1 cellular context compared by ENCODE assay signal in genomic region chr18:12278153-12278764, GRCh38.
TF ChIP-seq lines count a peak whose summit lies in the region.

No MANE protein-coding gene starts in this region.

TF ChIP-seq in GM23338, 12 proteins besides CTCF, POLR2A, EP300 and RAD21 (continued from another document):
- TF ChIP-seq, protein P1, sequence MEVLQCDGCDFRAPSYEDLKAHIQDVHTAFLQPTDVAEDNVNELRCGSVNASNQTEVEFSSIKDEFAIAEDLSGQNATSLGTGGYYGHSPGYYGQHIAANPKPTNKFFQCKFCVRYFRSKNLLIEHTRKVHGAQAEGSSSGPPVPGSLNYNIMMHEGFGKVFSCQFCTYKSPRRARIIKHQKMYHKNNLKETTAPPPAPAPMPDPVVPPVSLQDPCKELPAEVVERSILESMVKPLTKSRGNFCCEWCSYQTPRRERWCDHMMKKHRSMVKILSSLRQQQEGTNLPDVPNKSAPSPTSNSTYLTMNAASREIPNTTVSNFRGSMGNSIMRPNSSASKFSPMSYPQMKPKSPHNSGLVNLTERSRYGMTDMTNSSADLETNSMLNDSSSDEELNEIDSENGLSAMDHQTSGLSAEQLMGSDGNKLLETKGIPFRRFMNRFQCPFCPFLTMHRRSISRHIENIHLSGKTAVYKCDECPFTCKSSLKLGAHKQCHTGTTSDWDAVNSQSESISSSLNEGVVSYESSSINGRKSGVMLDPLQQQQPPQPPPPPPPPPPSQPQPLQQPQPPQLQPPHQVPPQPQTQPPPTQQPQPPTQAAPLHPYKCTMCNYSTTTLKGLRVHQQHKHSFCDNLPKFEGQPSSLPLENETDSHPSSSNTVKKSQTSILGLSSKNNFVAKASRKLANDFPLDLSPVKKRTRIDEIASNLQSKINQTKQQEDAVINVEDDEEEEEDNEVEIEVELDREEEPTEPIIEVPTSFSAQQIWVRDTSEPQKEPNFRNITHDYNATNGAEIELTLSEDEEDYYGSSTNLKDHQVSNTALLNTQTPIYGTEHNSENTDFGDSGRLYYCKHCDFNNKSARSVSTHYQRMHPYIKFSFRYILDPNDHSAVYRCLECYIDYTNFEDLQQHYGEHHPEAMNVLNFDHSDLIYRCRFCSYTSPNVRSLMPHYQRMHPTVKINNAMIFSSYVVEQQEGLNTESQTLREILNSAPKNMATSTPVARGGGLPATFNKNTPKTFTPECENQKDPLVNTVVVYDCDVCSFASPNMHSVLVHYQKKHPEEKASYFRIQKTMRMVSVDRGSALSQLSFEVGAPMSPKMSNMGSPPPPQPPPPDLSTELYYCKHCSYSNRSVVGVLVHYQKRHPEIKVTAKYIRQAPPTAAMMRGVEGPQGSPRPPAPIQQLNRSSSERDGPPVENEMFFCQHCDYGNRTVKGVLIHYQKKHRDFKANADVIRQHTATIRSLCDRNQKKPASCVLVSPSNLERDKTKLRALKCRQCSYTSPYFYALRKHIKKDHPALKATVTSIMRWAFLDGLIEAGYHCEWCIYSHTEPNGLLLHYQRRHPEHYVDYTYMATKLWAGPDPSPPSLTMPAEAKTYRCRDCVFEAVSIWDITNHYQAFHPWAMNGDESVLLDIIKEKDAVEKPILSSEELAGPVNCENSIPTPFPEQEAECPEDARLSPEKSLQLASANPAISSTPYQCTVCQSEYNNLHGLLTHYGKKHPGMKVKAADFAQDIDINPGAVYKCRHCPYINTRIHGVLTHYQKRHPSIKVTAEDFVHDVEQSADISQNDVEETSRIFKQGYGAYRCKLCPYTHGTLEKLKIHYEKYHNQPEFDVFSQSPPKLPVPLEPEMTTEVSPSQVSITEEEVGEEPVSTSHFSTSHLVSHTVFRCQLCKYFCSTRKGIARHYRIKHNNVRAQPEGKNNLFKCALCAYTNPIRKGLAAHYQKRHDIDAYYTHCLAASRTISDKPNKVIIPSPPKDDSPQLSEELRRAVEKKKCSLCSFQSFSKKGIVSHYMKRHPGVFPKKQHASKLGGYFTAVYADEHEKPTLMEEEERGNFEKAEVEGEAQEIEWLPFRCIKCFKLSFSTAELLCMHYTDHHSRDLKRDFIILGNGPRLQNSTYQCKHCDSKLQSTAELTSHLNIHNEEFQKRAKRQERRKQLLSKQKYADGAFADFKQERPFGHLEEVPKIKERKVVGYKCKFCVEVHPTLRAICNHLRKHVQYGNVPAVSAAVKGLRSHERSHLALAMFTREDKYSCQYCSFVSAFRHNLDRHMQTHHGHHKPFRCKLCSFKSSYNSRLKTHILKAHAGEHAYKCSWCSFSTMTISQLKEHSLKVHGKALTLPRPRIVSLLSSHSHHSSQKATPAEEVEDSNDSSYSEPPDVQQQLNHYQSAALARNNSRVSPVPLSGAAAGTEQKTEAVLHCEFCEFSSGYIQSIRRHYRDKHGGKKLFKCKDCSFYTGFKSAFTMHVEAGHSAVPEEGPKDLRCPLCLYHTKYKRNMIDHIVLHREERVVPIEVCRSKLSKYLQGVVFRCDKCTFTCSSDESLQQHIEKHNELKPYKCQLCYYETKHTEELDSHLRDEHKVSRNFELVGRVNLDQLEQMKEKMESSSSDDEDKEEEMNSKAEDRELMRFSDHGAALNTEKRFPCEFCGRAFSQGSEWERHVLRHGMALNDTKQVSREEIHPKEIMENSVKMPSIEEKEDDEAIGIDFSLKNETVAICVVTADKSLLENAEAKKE (CRISPR knock-in tag; IDR thresholded peaks at IDR 0.05) = no peak
- TF ChIP-seq JUNB (IDR thresholded peaks at IDR 0.05; ENCODE audit: unreplicated experiment) (no peak), EZH2 (IDR thresholded peaks at IDR 0.05; ENCODE audit: low read depth, unreplicated experiment) (no peak), REST (IDR thresholded peaks at IDR 0.05; ENCODE audit: unreplicated experiment) (no peak), NANOG (IDR thresholded peaks at IDR 0.05; ENCODE audit: borderline replicate concordance) (no peak), CREB1 (CRISPR knock-in tag; IDR thresholded peaks at IDR 0.05; ENCODE audit: low read depth) (no peak), EZH2phosphoT487 (IDR thresholded peaks at IDR 0.05; ENCODE audit: unreplicated experiment) (no peak)
